10 cellular contexts compared by ENCODE assay signal in genomic region chr14:104820669-104821228, GRCh38. TPM values are rescaled to one million over a fixed set of nuclear protein-coding genes. Genes with fewer than 3 reads are reported as not detected.
DNase-seq lines count a peak whose midpoint lies in the region; ATAC-seq, FAIRE-seq and TF ChIP-seq lines count a peak whose summit lies in the region.
"Had no signal": no experiment of that assay in that cellular context is flagged by ENCODE, and none has a peak within 500 bp of the region (broad histone marks: within the 10 kb centered on the region; RNA-seq: fewer than 3 reads in every experiment).

No MANE protein-coding gene starts in this region.

- H3K36me3 ChIP-seq in bronchial epithelial cell (ENCODE audit: control insufficient read depth, insufficient read depth, low read length), result no peaks in the 10 kb centered on the region
- no peaks in the 10 kb centered on the region for H3K36me3 ChIP-seq in upper lobe of left lung

- peak; percentile 82 for TF ChIP-seq CTCF in bronchial epithelial cell (IDR thresholded peaks at IDR 0.05; ENCODE audit: insufficient read depth, low read length, severe bottlenecking)
- peak; percentile 40 to 83 (median 64) for TF ChIP-seq CTCF in upper lobe of left lung (IDR thresholded peaks at IDR 0.05)
- no peak for TF ChIP-seq CTCF in D721Med (IDR thresholded peaks at IDR 0.05; ENCODE audit: insufficient read depth, missing control alignments)

- TF ChIP-seq EP300 in upper lobe of left lung (IDR thresholded peaks at IDR 0.05), result no peak

- intact Hi-C loops in left colon (cut with DNase I, micrococcal nuclease), result loop anchor here in 1 of 2 donors (5.0 kb wide), 1 partner anchor 53 kb away; no protein-coding TSS in a partner anchor

- DNase-seq in activated effector memory CD4-positive, alpha-beta T cell treated with anti-CD3 and anti-CD28 coated beads, Interleukin-2, amount 50 U/mL, for 16 hours, result peak; percentile 54
- DNase-seq in activated effector memory CD4-positive, alpha-beta T cell treated with Interleukin-2 at 50 U/mL for 16 hours, result no peak
- DNase-seq in bronchial epithelial cell (ENCODE audit: low read depth) (peak; percentile 50), left colon (peak; percentile 64 to 65), upper lobe of left lung (peak; percentile 77 to 82), D721Med (ENCODE audit: insufficient read length, low spot score) (no peak), globus pallidus (ENCODE audit: low spot score) (no peak)
- no peak for DNase-seq in stimulated activated CD8-positive, alpha-beta memory T cell treated with anti-CD3 and anti-CD28 coated beads, Interleukin-4, amount 100 ng/mL, for 48 hours
- DNase-seq: DND-41 had no signal

- H3K4me1 ChIP-seq in upper lobe of left lung, result peaks cover 20 to 35% (median 25%) of the 10 kb centered on the region in 4 donors

- no peak overlapping the region for H3K27ac ChIP-seq in upper lobe of left lung
- H3K27ac ChIP-seq: skin epidermis had no signal

- ATAC-seq in left colon (peak; percentile 65), upper lobe of left lung (ENCODE audit: low FRiP score in 2 of 2) (peak in 1 of 2 donors; percentile 39)

- no peak for TF ChIP-seq POLR2A in upper lobe of left lung (IDR thresholded peaks at IDR 0.05)

- FAIRE-seq in bronchial epithelial cell (lab: Jason Lieb, UNC) (no peak), D721Med (lab: Jason Lieb, UNC) (no peak)

- H3K9me3 ChIP-seq in upper lobe of left lung, result no peaks in the 10 kb centered on the region

- H3K4me3 ChIP-seq in bronchial epithelial cell (ENCODE audit: low read depth, low read length) (no peak overlapping the region), upper lobe of left lung (no peak overlapping the region)
- H3K4me3 ChIP-seq: skin epidermis had no signal

- WGBS in upper lobe of left lung, 2 donors, result 28 to 30% methylated on average over 12 to 21 of the region's 22 CpGs

- H3K27me3 ChIP-seq in bronchial epithelial cell (ENCODE audit: control insufficient read depth, insufficient read depth, low read length) (no peaks in the 10 kb centered on the region), upper lobe of left lung (no peaks in the 10 kb centered on the region)

RNA-seq across cellular contexts. Expression of gene ZBTB42, which starts 19.8 kb away (rescaled TPM):
- 5.2 and 5.3 TPM in 2 replicates for total RNA-seq in bronchial epithelial cell
- total RNA-seq in left colon, result 1 to 10 TPM; 7.2 to 9.2 TPM
- total RNA-seq in upper lobe of left lung, result 10 to 100 TPM; 13.9 to 24.8 (median 20.9) TPM

RNA-seq across cellular contexts. Expression of gene AKT1, which starts 25.2 kb away (rescaled TPM):
- total RNA-seq in bronchial epithelial cell (164 and 191 TPM in 2 replicates), left colon (100 to 1,000 TPM; 132 to 135 TPM), upper lobe of left lung (100 to 1,000 TPM; 122 to 283 (median 191) TPM)

RNA-seq across cellular contexts. Expression of gene CEP170B, which starts 44.3 kb away (rescaled TPM):
- total RNA-seq in bronchial epithelial cell (29.0 and 41.5 TPM in 2 replicates), left colon (10 to 100 TPM; 76.4 to 89.3 TPM), upper lobe of left lung (10 to 100 TPM; 24.2 to 57.8 (median 35.6) TPM)

Comparison
In these comparisons a context has a peak if more than half of its experiments do, and no peak if none do; other contexts are left out.
1. DNase-seq: peak in activated effector memory CD4-positive, alpha-beta T cell treated with anti-CD3 and anti-CD28 coated beads, Interleukin-2, amount 50 U/mL, for 16 hours (single experiment), bronchial epithelial cell (single experiment), left colon (2 of 2) and upper lobe of left lung (2 of 2); none in activated effector memory CD4-positive, alpha-beta T cell treated with Interleukin-2 at 50 U/mL for 16 hours (single experiment), D721Med (single experiment), stimulated activated CD8-positive, alpha-beta memory T cell treated with anti-CD3 and anti-CD28 coated beads, Interleukin-4, amount 100 ng/mL, for 48 hours (single experiment) and globus pallidus (single experiment).